Comparison of ENCODE assay signal across 1 cellular context in genomic region chr21:44505673-44506278, GRCh38.
A peak's percentile ranks its signal among the peaks of the same experiment; 100 is the strongest.
TF ChIP-seq lines count a peak whose summit lies in the region.

No MANE protein-coding gene starts in this region.

TF ChIP-seq in K562, 482 proteins besides CTCF, POLR2A, EP300 and RAD21:
- no peak for TF ChIP-seq ZNF316 (IDR thresholded peaks at IDR 0.05)
- TF ChIP-seq ARNT (IDR thresholded peaks at IDR 0.05), result no peak
- no peak for TF ChIP-seq PML (IDR thresholded peaks at IDR 0.05; ENCODE audit: low read length)
- no peak for TF ChIP-seq KDM4B (IDR thresholded peaks at IDR 0.05; ENCODE audit: borderline replicate concordance in 2 of 2, low read depth in 1 of 2)
- no peak for TF ChIP-seq CREB3L1 (IDR thresholded peaks at IDR 0.05; ENCODE audit: borderline replicate concordance, low read depth)
- TF ChIP-seq CREB1 (IDR thresholded peaks at IDR 0.05), result no peak
- 0 out of 2 replicates have a peak, but pooled peaks have one; percentile 36 for TF ChIP-seq CREB1 (CRISPR knock-in tag; IDR thresholded peaks at IDR 0.05)
- 0 out of 2 replicates have a peak, but pooled peaks have one; percentile 7 for TF ChIP-seq CREM (IDR thresholded peaks at IDR 0.05; ENCODE audit: low read depth)
